1 cellular context compared by ENCODE assay signal in genomic region chrX:119684916-119685224, GRCh38.
TF ChIP-seq lines count a peak whose summit lies in the region.

No MANE protein-coding gene starts in this region.

TF ChIP-seq in SK-N-SH, 30 proteins besides CTCF, POLR2A, EP300 and RAD21 (continued from another document):
- TF ChIP-seq, protein P1, sequence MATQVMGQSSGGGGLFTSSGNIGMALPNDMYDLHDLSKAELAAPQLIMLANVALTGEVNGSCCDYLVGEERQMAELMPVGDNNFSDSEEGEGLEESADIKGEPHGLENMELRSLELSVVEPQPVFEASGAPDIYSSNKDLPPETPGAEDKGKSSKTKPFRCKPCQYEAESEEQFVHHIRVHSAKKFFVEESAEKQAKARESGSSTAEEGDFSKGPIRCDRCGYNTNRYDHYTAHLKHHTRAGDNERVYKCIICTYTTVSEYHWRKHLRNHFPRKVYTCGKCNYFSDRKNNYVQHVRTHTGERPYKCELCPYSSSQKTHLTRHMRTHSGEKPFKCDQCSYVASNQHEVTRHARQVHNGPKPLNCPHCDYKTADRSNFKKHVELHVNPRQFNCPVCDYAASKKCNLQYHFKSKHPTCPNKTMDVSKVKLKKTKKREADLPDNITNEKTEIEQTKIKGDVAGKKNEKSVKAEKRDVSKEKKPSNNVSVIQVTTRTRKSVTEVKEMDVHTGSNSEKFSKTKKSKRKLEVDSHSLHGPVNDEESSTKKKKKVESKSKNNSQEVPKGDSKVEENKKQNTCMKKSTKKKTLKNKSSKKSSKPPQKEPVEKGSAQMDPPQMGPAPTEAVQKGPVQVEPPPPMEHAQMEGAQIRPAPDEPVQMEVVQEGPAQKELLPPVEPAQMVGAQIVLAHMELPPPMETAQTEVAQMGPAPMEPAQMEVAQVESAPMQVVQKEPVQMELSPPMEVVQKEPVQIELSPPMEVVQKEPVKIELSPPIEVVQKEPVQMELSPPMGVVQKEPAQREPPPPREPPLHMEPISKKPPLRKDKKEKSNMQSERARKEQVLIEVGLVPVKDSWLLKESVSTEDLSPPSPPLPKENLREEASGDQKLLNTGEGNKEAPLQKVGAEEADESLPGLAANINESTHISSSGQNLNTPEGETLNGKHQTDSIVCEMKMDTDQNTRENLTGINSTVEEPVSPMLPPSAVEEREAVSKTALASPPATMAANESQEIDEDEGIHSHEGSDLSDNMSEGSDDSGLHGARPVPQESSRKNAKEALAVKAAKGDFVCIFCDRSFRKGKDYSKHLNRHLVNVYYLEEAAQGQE (IDR thresholded peaks at IDR 0.05; ENCODE audit: low read depth, low read length): no peak
- TF ChIP-seq SMC3 (IDR thresholded peaks at IDR 0.05; ENCODE audit: low read depth, low read length): no peak
